In the genomic region with DNA sequence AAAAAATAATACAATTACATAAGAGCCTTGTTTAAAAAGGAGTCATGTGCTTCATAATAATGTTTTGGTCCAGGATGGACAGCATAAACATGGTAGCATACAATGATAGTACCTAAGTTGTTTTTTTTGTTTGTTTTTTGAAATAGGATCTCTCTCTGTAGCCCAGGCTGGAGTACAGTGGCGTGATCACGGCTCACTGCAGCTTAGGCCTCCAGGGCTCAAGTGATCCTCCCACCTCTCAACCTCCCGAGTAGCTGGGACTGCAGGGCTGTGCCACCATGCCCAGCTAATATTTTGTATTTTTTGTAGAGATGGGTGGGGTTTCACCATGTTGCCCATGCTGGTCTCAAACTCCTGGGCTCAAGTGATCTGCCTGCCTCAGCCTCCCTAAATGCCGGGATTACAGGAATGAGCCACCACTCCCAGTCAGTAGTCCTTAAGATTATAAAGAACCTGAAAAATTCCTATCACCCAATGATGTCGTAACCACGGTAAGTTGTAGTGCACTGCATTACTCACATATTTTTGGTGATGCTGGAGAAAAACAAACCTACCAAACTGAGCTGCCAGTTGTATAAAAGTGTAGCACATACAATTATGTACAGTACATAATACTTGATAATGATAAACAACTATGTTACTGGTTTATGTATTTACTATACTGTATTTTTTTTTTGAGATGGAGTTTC, we compare ENCODE assay signal across 24 cellular contexts. TPM values are rescaled to one million over a fixed set of nuclear protein-coding genes. Genes with fewer than 3 reads are reported as not detected.
DNase-seq lines count a peak whose midpoint lies in the region; ATAC-seq and TF ChIP-seq lines count a peak whose summit lies in the region.
"Had no signal": no experiment of that assay in that cellular context is flagged by ENCODE, and none has a peak within 500 bp of the region (broad histone marks: within the 10 kb centered on the region; RNA-seq: fewer than 3 reads in every experiment).

No MANE protein-coding gene starts in this region.

- H3K27me3 ChIP-seq in mammary epithelial cell (ENCODE audit: insufficient read depth, low read length) = no peaks in the 10 kb centered on the region
- no peaks in the 10 kb centered on the region for H3K27me3 ChIP-seq in trophoblast cell (ENCODE audit: insufficient read depth, low read length)
- H3K27me3 ChIP-seq: BLaER1, heart left ventricle, sigmoid colon, thyroid gland had no signal

- H2BK5ac ChIP-seq in trophoblast cell (ENCODE audit: low read depth, low read length, poor library complexity) = peak overlapping the region; percentile 54

- H4K20me1 ChIP-seq in mammary epithelial cell (ENCODE audit: insufficient read depth, low read length) = no peaks in the 10 kb centered on the region
- H4K20me1 ChIP-seq: BLaER1 had no signal

- no peaks in the 10 kb centered on the region for H3K79me2 ChIP-seq in mammary epithelial cell (ENCODE audit: insufficient read depth, low read length)
- no peaks in the 10 kb centered on the region for H3K79me2 ChIP-seq in trophoblast cell (ENCODE audit: control insufficient read depth, insufficient read depth, low read length, poor library complexity)
- H3K79me2 ChIP-seq: parathyroid adenoma had no signal

- H3K79me1 ChIP-seq in trophoblast cell (ENCODE audit: low read length) = peaks cover 3% of the 10 kb centered on the region

- intact Hi-C loops in mammary epithelial cell (cut with micrococcal nuclease) = no loop called here

- H3K36me3 ChIP-seq in mammary epithelial cell (ENCODE audit: insufficient read depth, low read length) (no peaks in the 10 kb centered on the region), trophoblast cell (ENCODE audit: control insufficient read depth in 1 of 2, insufficient read depth in 2 of 2, low read length in 2 of 2) (no peaks in the 10 kb centered on the region)
- H3K36me3 ChIP-seq: BLaER1, heart left ventricle, sigmoid colon, thyroid gland had no signal

- H4K12ac ChIP-seq in trophoblast cell (ENCODE audit: low read depth, low read length) = no peak overlapping the region

- H3K18ac ChIP-seq in trophoblast cell (ENCODE audit: low read length) = no peak overlapping the region

- no peak overlapping the region for H2AFZ ChIP-seq in mammary epithelial cell (ENCODE audit: low read depth, low read length)
- no peak overlapping the region for H2AFZ ChIP-seq in trophoblast cell (ENCODE audit: insufficient read depth, low read length, poor library complexity)
- H2AFZ ChIP-seq: parathyroid adenoma, PC-9 had no signal

- H3K4me1 ChIP-seq in mammary epithelial cell (ENCODE audit: insufficient read depth, low read length) = no peaks in the 10 kb centered on the region
- H3K4me1 ChIP-seq in trophoblast cell (ENCODE audit: control insufficient read depth in 1 of 2, insufficient read depth in 2 of 2, low read length in 2 of 2) = no peaks in the 10 kb centered on the region
- H3K4me1 ChIP-seq: heart left ventricle, parathyroid adenoma, sigmoid colon, thyroid gland had no signal

- H2AK5ac ChIP-seq in trophoblast cell (ENCODE audit: low read length) = no peak overlapping the region

- DNase-seq in GM03348 (ENCODE audit: low spot score) = peak; percentile 18
- DNase-seq in NCI-H2029 (lab: John Stamatoyannopoulos, UW) = peak; percentile 54
- peak; percentile 20 for DNase-seq in mammary epithelial cell
- peak; percentile 24 to 87 for DNase-seq in trophoblast cell
- DNase-seq in stimulated activated CD4-positive, alpha-beta T cell treated with anti-CD3 and anti-CD28 coated beads, Interleukin-2, amount 100 ng/mL, for 24 hours = no peak
- no peak for DNase-seq in putamen (ENCODE audit: low spot score)
- DNase-seq: activated CD4-positive, alpha-beta T cell treated with anti-CD3 and anti-CD28 coated beads, Interleukin-2, amount 50 U/mL, for 4 hours; activated gamma-delta T cell treated with Interleukin-2 at 50 U/mL for 16 hours; amniotic stem cell; effector memory CD8-positive, alpha-beta T cell; H9; heart left ventricle; naive thymus-derived CD4-positive, alpha-beta T cell; NCI-H1694 treated with DMSO at 0.1 percent for 48 hours; NCI-H774; PC-9; sigmoid colon; stimulated activated naive CD4-positive, alpha-beta T cell; T-helper 1 cell; thyroid gland had no signal

- CTCF ChIA-PET in mammary epithelial cell (lab: Charles Lee; ENCODE audit: low non-redundant PET) = no interaction called here

- no TSS peak for BruUV-seq in mammary epithelial cell (replicated peaks; lab: Mats Ljungman, UMichigan)

- no peak overlapping the region for H3K23ac ChIP-seq in trophoblast cell (ENCODE audit: low read length)

- no peak for TF ChIP-seq CTCF in mammary epithelial cell (conservative IDR thresholded peaks at IDR 0.05 in 1 of 2, IDR thresholded peaks at IDR 0.05 in 1 of 2; ENCODE audit: extremely low read depth in 1 of 2, insufficient read depth in 1 of 2, low read depth in 1 of 2, low read length in 2 of 2)

- no peak for ATAC-seq in HG03520 (IDR thresholded peaks at IDR 0.05; ENCODE audit: unreplicated experiment)
- ATAC-seq: effector memory CD8-positive, alpha-beta T cell; heart left ventricle; naive thymus-derived CD4-positive, alpha-beta T cell had no signal

- peak overlapping the region; percentile 31 for H2BK120ac ChIP-seq in trophoblast cell (ENCODE audit: insufficient read depth, low read length, poor library complexity)

- no peak overlapping the region for H3K9ac ChIP-seq in mammary epithelial cell (ENCODE audit: insufficient read depth, low read length)
- H3K9ac ChIP-seq in trophoblast cell (ENCODE audit: low read length) = no peak overlapping the region
- H3K9ac ChIP-seq: BLaER1, parathyroid adenoma had no signal

- dilution Hi-C loops in mammary epithelial cell (cut with HindIII; ENCODE audit: low sequenced_read_pairs) = no loop called here

- H4K8ac ChIP-seq in trophoblast cell (ENCODE audit: low read depth, low read length) = no peak overlapping the region

- H3K9me3 ChIP-seq in mammary epithelial cell (replicated peaks; ENCODE audit: insufficient read depth, low read length) = no peaks in the 10 kb centered on the region
- no peaks in the 10 kb centered on the region for H3K9me3 ChIP-seq in trophoblast cell (ENCODE audit: insufficient read depth, low read depth, low read length)
- H3K9me3 ChIP-seq: BLaER1, heart left ventricle, sigmoid colon, thyroid gland had no signal

- H2BK12ac ChIP-seq in trophoblast cell (ENCODE audit: low read length) = no peak overlapping the region

- in situ Hi-C loops in mammary epithelial cell (cut with MboI; ENCODE audit: low sequenced_read_pairs in 2 of 2) = no loop called here

- H3K4ac ChIP-seq in trophoblast cell (ENCODE audit: low read depth, low read length) = no peak overlapping the region

- H3K27ac ChIP-seq in mammary epithelial cell (ENCODE audit: insufficient read depth, low read depth, low read length) = no peak overlapping the region
- no peak overlapping the region for H3K27ac ChIP-seq in trophoblast cell (ENCODE audit: low read depth, low read length)
- H3K27ac ChIP-seq: BLaER1, heart left ventricle, parathyroid adenoma, PC-9, sigmoid colon, thyroid gland, VCaP had no signal

- H4K91ac ChIP-seq in trophoblast cell (ENCODE audit: low read depth, low read length) = peak overlapping the region; percentile 19

- WGBS in mammary epithelial cell (ENCODE audit: low coverage, missing lambda C conversion rate) = 94% methylated on average over 6 of the region's 6 CpGs
- WGBS in trophoblast cell (ENCODE audit: extremely low coverage, insufficient coverage, insufficient read length) = no CpG with 5 or more reads among the region's 6 CpGs

- H3K14ac ChIP-seq in trophoblast cell (ENCODE audit: low read length) = no peak overlapping the region

- H3K4me2 ChIP-seq in mammary epithelial cell (ENCODE audit: insufficient read depth, low read depth, low read length) (no peak overlapping the region), trophoblast cell (ENCODE audit: low read length) (no peak overlapping the region)
- H3K4me2 ChIP-seq: BLaER1, PC-9 had no signal

- no peak overlapping the region for H3K4me3 ChIP-seq in mammary epithelial cell (replicated peaks in 1 of 3; ENCODE audit: insufficient read depth in 1 of 3, low read depth in 2 of 3, low read length in 3 of 3)
- no peak overlapping the region for H3K4me3 ChIP-seq in trophoblast cell (ENCODE audit: low read depth, low read length)
- H3K4me3 ChIP-seq: BLaER1, heart left ventricle, PC-9, sigmoid colon, thyroid gland had no signal

RNA-seq across cellular contexts. Expression of a gene that starts 22.4 kb away (rescaled TPM):
- 10 to 100 TPM; 32.8 to 34.5 TPM for total RNA-seq in mammary epithelial cell
- polyA plus RNA-seq in mammary epithelial cell = 16.1 TPM
- polyA minus RNA-seq in mammary epithelial cell = 9.7 TPM
- polyA plus RNA-seq in trophoblast cell (2013) = 39.1 and 39.8 TPM in 2 replicates

Comparison
In these comparisons a context has a peak if more than half of its experiments do, and no peak if none do; other contexts are left out.
1. DNase-seq: peak in GM03348 (single experiment), NCI-H2029 (single experiment), mammary epithelial cell (single experiment) and trophoblast cell (2 of 2); none in stimulated activated CD4-positive, alpha-beta T cell treated with anti-CD3 and anti-CD28 coated beads, Interleukin-2, amount 100 ng/mL, for 24 hours (0 of 2) and putamen (single experiment).